12 cellular contexts compared by ENCODE assay signal in genomic region chr2:237441605-237442004, GRCh38. TPM values are rescaled to one million over a fixed set of nuclear protein-coding genes. Genes with fewer than 3 reads are reported as not detected.
DNase-seq lines count a peak whose midpoint lies in the region; ATAC-seq, FAIRE-seq and TF ChIP-seq lines count a peak whose summit lies in the region.
"Had no signal": no experiment of that assay in that cellular context is flagged by ENCODE, and none has a peak within 500 bp of the region (broad histone marks: within the 10 kb centered on the region; RNA-seq: fewer than 3 reads in every experiment).

No MANE protein-coding gene starts in this region.

- H3K36me3 ChIP-seq in left lung: no peaks in the 10 kb centered on the region

- FAIRE-seq in urothelium cell line (lab: Jason Lieb, UNC): peak; percentile 27

- peak overlapping the region; percentile 80 for H3K27ac Mint-ChIP-seq in activated naive CD8-positive, alpha-beta T cell treated with anti-CD3 and anti-CD28 coated beads for 36 hours
- H3K27ac Mint-ChIP-seq: memory B cell had no signal

- H3K36me3 Mint-ChIP-seq in activated naive CD8-positive, alpha-beta T cell treated with anti-CD3 and anti-CD28 coated beads for 36 hours: peaks cover 2% of the 10 kb centered on the region
- H3K36me3 Mint-ChIP-seq: memory B cell had no signal

- no peak overlapping the region for H3K4me3 ChIP-seq in left lung

- peak; percentile 48 for ATAC-seq in Right ventricle myocardium superior (ENCODE audit: poor library complexity)
- peak; percentile 65 for ATAC-seq in left lung

- intact Hi-C loops in Right ventricle myocardium superior (cut with DNase I): no loop called here
- intact Hi-C loops in cardiac septum (cut with DNase I): no loop called here
- intact Hi-C loops in left lung (cut with DNase I): no loop called here

- peak overlapping the region in 1 of 2 donors; percentile 81 for H3K27ac ChIP-seq in left lung
- H3K27ac ChIP-seq: C4-2B had no signal

- peaks cover 10% of the 10 kb centered on the region for H3K9me3 Mint-ChIP-seq in activated naive CD8-positive, alpha-beta T cell treated with anti-CD3 and anti-CD28 coated beads for 36 hours

- peaks cover 0 to 5% of the 10 kb centered on the region in 2 donors for H3K4me1 ChIP-seq in left lung

- DNase-seq in Right ventricle myocardium superior (no peak), cardiac septum (ENCODE audit: low spot score) (no peak), left lung (no peak), urothelium cell line (ENCODE audit: low spot score) (no peak), NCI-H1105 treated with DMSO at 0.1 percent for 48 hours (lab: John Stamatoyannopoulos, UW) (no peak), SKM-1 treated with dmso at 0.1 percent for 144 hours (lab: John Stamatoyannopoulos, UW; ENCODE audit: unreplicated experiment) (no peak), NCI-H2227 treated with DMSO at 0.1 percent for 48 hours (lab: John Stamatoyannopoulos, UW) (no peak)
- DNase-seq in activated naive CD8-positive, alpha-beta T cell treated with anti-CD3 and anti-CD28 coated beads for 36 hours: no peak
- DNase-seq: NCI-H1436 had no signal

- no peaks in the 10 kb centered on the region for H3K27me3 Mint-ChIP-seq in activated naive CD8-positive, alpha-beta T cell treated with anti-CD3 and anti-CD28 coated beads for 36 hours
- H3K27me3 Mint-ChIP-seq: memory B cell had no signal

- no peak overlapping the region for H3K4me3 Mint-ChIP-seq in activated naive CD8-positive, alpha-beta T cell treated with anti-CD3 and anti-CD28 coated beads for 36 hours
- H3K4me3 Mint-ChIP-seq: memory B cell had no signal

- peaks cover 49% of the 10 kb centered on the region for H3K4me1 Mint-ChIP-seq in activated naive CD8-positive, alpha-beta T cell treated with anti-CD3 and anti-CD28 coated beads for 36 hours
- H3K4me1 Mint-ChIP-seq: memory B cell had no signal

- H3K27me3 ChIP-seq in left lung: no peaks in the 10 kb centered on the region

- no peak for TF ChIP-seq CTCF in left lung (IDR thresholded peaks at IDR 0.05)

- H3K9me3 ChIP-seq in left lung: no peaks in the 10 kb centered on the region

RNA-seq across cellular contexts. Expression of gene COL6A3, which starts 27.6 kb away (rescaled TPM):
- total RNA-seq in Right ventricle myocardium superior: 64.9 TPM
- 89.5 TPM for total RNA-seq in cardiac septum
- total RNA-seq in activated naive CD8-positive, alpha-beta T cell treated with anti-CD3 and anti-CD28 coated beads for 36 hours: 1 to 10 TPM in 1 of 2 experiments, under 1 TPM in 1; 0.76 to 1.3 TPM
- total RNA-seq in left lung: 100 to 1,000 TPM; 598 to 868 TPM

RNA-seq across cellular contexts. Expression of gene MLPH, which starts 45.4 kb away (rescaled TPM):
- total RNA-seq in Right ventricle myocardium superior: 80.9 TPM
- total RNA-seq in cardiac septum: 15.7 TPM
- total RNA-seq in activated naive CD8-positive, alpha-beta T cell treated with anti-CD3 and anti-CD28 coated beads for 36 hours: not detected
- total RNA-seq in left lung: 100 to 1,000 TPM; 244 to 296 TPM
- total RNA-seq: T-helper 1 cell treated with Interleukin-12 subunit alpha and Interleukin-12 subunit beta and Interleukin-4 antibody, amounts not matched to agents 30 ng/mL and 1 ng/mL, for 36 hours had no signal

Comparison
In these comparisons a context has a peak if more than half of its experiments do, and no peak if none do; other contexts are left out.
1. RNA of gene COL6A3, which starts 27.6 kb away (total RNA-seq): 598 to 868 TPM in left lung, 89.5 TPM in cardiac septum (single experiment) and 64.9 TPM in Right ventricle myocardium superior (single experiment); 0.76 to 1.3 TPM in activated naive CD8-positive, alpha-beta T cell treated with anti-CD3 and anti-CD28 coated beads for 36 hours; every median in the first group is over 10 times any median in the second.
2. RNA of gene MLPH, which starts 45.4 kb away (total RNA-seq): 244 to 296 TPM in left lung, 80.9 TPM in Right ventricle myocardium superior (single experiment) and 15.7 TPM in cardiac septum (single experiment); not detected in activated naive CD8-positive, alpha-beta T cell treated with anti-CD3 and anti-CD28 coated beads for 36 hours; every median in the first group is over 10 times any median in the second.